Comparison of ENCODE assay signal across 1 cellular context in the genomic region with DNA sequence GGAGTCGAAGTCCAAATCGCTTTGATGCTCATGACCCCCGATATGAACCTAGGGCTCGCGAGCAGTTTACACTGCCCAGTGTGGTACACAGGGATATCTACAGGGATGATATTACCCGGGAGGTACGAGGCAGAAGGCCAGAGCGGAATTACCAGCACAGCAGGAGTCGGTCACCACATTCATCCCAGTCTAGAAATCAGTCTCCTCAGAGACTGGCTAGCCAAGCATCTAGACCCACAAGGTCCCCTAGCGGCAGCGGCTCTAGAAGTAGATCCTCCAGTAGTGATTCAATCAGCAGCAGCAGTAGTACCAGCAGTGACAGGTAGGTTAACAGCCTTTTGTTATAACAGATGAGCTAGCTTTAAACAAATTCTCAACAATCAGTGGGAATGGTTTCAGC.
TF ChIP-seq lines count a peak whose summit lies in the region.

No MANE protein-coding gene starts in this region.

TF ChIP-seq in K562, 482 proteins besides CTCF, POLR2A, EP300 and RAD21:
- TF ChIP-seq, protein P1, sequence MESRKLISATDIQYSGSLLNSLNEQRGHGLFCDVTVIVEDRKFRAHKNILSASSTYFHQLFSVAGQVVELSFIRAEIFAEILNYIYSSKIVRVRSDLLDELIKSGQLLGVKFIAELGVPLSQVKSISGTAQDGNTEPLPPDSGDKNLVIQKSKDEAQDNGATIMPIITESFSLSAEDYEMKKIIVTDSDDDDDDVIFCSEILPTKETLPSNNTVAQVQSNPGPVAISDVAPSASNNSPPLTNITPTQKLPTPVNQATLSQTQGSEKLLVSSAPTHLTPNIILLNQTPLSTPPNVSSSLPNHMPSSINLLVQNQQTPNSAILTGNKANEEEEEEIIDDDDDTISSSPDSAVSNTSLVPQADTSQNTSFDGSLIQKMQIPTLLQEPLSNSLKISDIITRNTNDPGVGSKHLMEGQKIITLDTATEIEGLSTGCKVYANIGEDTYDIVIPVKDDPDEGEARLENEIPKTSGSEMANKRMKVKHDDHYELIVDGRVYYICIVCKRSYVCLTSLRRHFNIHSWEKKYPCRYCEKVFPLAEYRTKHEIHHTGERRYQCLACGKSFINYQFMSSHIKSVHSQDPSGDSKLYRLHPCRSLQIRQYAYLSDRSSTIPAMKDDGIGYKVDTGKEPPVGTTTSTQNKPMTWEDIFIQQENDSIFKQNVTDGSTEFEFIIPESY (CRISPR knock-in tag; IDR thresholded peaks at IDR 0.05) = peak; percentile 100
- no peak for TF ChIP-seq NFIC (IDR thresholded peaks at IDR 0.05)
- TF ChIP-seq ARNT (IDR thresholded peaks at IDR 0.05) = peak in 1 of 2 experiments; percentile 83; a peak in 2 of 4 replicates
- no peak for TF ChIP-seq SMARCB1 (IDR thresholded peaks at IDR 0.05; ENCODE audit: insufficient read length, low read depth)
- 0 out of 4 replicates have a peak, but pooled peaks of 1 of the 2 experiments have one; percentile 21 for TF ChIP-seq TBL1XR1 (IDR thresholded peaks at IDR 0.05; ENCODE audit: low read length in 2 of 2)
